In the genomic region with DNA sequence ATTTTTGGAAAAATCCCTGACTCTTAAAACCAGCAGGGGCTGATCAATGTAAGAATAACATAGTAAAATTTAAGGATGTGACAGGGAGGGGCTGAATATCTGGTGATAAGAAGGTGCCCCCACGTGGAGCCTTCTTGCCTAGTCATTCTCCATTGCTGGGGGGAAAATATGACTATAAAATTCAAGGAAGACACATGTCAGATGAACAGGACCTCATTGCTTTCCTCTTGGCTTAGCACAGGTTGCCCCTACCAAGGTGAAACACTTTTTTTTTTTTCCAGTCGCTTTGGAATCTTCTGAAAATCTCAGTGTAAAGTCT, we compare ENCODE assay signal across 13 cellular contexts.
DNase-seq lines count a peak whose midpoint lies in the region; ATAC-seq and TF ChIP-seq lines count a peak whose summit lies in the region.
"Had no signal": no experiment of that assay in that cellular context is flagged by ENCODE, and none has a peak within 500 bp of the region (broad histone marks: within the 10 kb centered on the region; RNA-seq: fewer than 3 reads in every experiment).

No MANE protein-coding gene starts in this region.

- intact Hi-C loops in HCT116 (cut with micrococcal nuclease): no loop called here

- no peaks in the 10 kb centered on the region for H4K20me1 ChIP-seq in BLaER1 treated with 17β-estradiol and CSF1 and Interleukin-3, amounts not matched to agents 10 nM and 100 nM
- H4K20me1 ChIP-seq in HCT116 (ENCODE audit: insufficient read depth): no peaks in the 10 kb centered on the region

- TF ChIP-seq CTCF in HCT116 (IDR thresholded peaks at IDR 0.05 in 2 of 3, conservative IDR thresholded peaks at IDR 0.05 in 1 of 3; ENCODE audit: borderline replicate concordance in 1 of 3, insufficient read depth in 1 of 3, low read depth in 2 of 3, low read length in 2 of 3): 0 out of 6 replicates have a peak, but pooled peaks of 1 of the 3 experiments have one; percentile 7
- peak; percentile 56 for TF ChIP-seq CTCF in foreskin keratinocyte (conservative IDR thresholded peaks at IDR 0.05)
- no peak for TF ChIP-seq CTCF in right atrium auricular region (IDR thresholded peaks at IDR 0.05)
- TF ChIP-seq CTCF in GM13977 (IDR thresholded peaks at IDR 0.05; ENCODE audit: extremely low read depth, insufficient read depth, missing control alignments): no peak

- peak overlapping the region in 2 of 11 experiments; percentile 12 to 36; a peak in 2 of 22 replicates for H3K9ac ChIP-seq in BLaER1 treated with 17β-estradiol and CSF1 and Interleukin-3, amounts not matched to agents 10 nM and 100 nM
- H3K9ac ChIP-seq in HCT116 (ENCODE audit: low read length): no peak overlapping the region

- H3K4me2 ChIP-seq in BLaER1 treated with 17β-estradiol and CSF1 and Interleukin-3, amounts not matched to agents 10 nM and 100 nM: peak overlapping the region in 6 of 11 experiments; percentile 6 to 72 (median 58); a peak in 10 of 22 replicates
- no peak overlapping the region for H3K4me2 ChIP-seq in HCT116 (ENCODE audit: low read length)

- H3K27ac ChIP-seq in BLaER1 treated with 17β-estradiol and CSF1 and Interleukin-3, amounts not matched to agents 10 nM and 100 nM: peak overlapping the region in 5 of 11 experiments; percentile 26 to 77 (median 64); a peak in 9 of 22 replicates
- H3K27ac ChIP-seq in HCT116 (ENCODE audit: low read depth, low read length): no peak overlapping the region
- no peak overlapping the region for H3K27ac ChIP-seq in foreskin keratinocyte
- no peak overlapping the region for H3K27ac ChIP-seq in right atrium auricular region
- H3K27ac ChIP-seq: lower lobe of right lung had no signal

- H3K36me3 ChIP-seq in BLaER1 treated with 17β-estradiol and CSF1 and Interleukin-3, amounts not matched to agents 10 nM and 100 nM: no peaks in the 10 kb centered on the region
- H3K36me3 ChIP-seq in HCT116 (ENCODE audit: control insufficient read depth in 1 of 2, insufficient read depth in 2 of 2, low read length in 2 of 2) (no peaks in the 10 kb centered on the region), right atrium auricular region (no peaks in the 10 kb centered on the region)
- H3K36me3 ChIP-seq: lower lobe of right lung had no signal

- H3K4me1 ChIP-seq in BLaER1 treated with 17β-estradiol and CSF1 and Interleukin-3, amounts not matched to agents 10 nM and 100 nM: peaks cover 3 to 41% (median 16%) of the 10 kb centered on the region in 10 experiments; a peak in 19 of 20 replicates
- H3K4me1 ChIP-seq in HCT116 (ENCODE audit: control insufficient read depth in 1 of 2, insufficient read depth in 2 of 2, low read length in 2 of 2) (peaks cover 0 to 5% of the 10 kb centered on the region in 2 experiments; a peak in 1 of 4 replicates), foreskin keratinocyte (no peaks in the 10 kb centered on the region), right atrium auricular region (no peaks in the 10 kb centered on the region)

- H2AFZ ChIP-seq in HCT116 (ENCODE audit: low read depth, low read length, poor library complexity, severe bottlenecking): peak overlapping the region; percentile 91

- DNase-seq in HCT116 (ENCODE audit: low read depth, low spot score) (no peak), SK-MEL-5 (ENCODE audit: low read depth, low spot score) (peak; percentile 22), foreskin keratinocyte (no peak), NCI-H1048 (lab: John Stamatoyannopoulos, UW) (no peak), right atrium auricular region (ENCODE audit: low spot score) (no peak), GM13977 (ENCODE audit: low spot score) (no peak), COLO829 (ENCODE audit: low spot score) (no peak)
- DNase-seq: lower lobe of right lung; naive B cell; NCI-H2227 treated with DMSO at 0.1 percent for 48 hours; NK-92 treated with Interleukin-12 subunit alpha and Interleukin-12 subunit beta, amount 100 ng/mL, for 24 hours had no signal

- H3K9me3 ChIP-seq in BLaER1 treated with 17β-estradiol and CSF1 and Interleukin-3, amounts not matched to agents 10 nM and 100 nM (replicated peaks in 1 of 11): no peaks in the 10 kb centered on the region; a peak in 1 of 22 replicates
- H3K9me3 ChIP-seq in HCT116 (ENCODE audit: control insufficient read depth in 1 of 2, insufficient read depth in 1 of 2, low read depth in 1 of 2, low read length in 2 of 2) (no peaks in the 10 kb centered on the region), right atrium auricular region (no peaks in the 10 kb centered on the region)
- H3K9me3 ChIP-seq: lower lobe of right lung had no signal

- POLR2A ChIA-PET in HCT116 (lab: Charles Lee): no interaction called here

- RAD21 ChIA-PET in HCT116 (lab: Charles Lee; ENCODE audit: low non-redundant PET in 1 of 2, low total read pairs in 2 of 2, uncharacterized antibody in 2 of 2, unreplicated experiment in 2 of 2): interaction anchor here in 1 of 2 experiments (0.7 to 1.5 kb wide), 2 partner anchors 210 to 212 kb away, joined by 3 read pairs; no protein-coding TSS in a partner anchor

- ATAC-seq in HCT116: peak; percentile 46
- peak; percentile 31 for ATAC-seq in foreskin keratinocyte
- ATAC-seq: lower lobe of right lung, Right ventricle myocardium inferior had no signal

- no TSS peak for BruUV-seq in HCT116 (replicated peaks; lab: Mats Ljungman, UMichigan)

- CTCF ChIA-PET in HCT116 (lab: Charles Lee): no interaction called here

- no peak overlapping the region for H3K4me3 ChIP-seq in BLaER1 treated with 17β-estradiol and CSF1 and Interleukin-3, amounts not matched to agents 10 nM and 100 nM
- no peak overlapping the region for H3K4me3 ChIP-seq in HCT116 (replicated peaks in 1 of 2; ENCODE audit: low read depth in 1 of 2, low read length in 2 of 2)
- no peak overlapping the region for H3K4me3 ChIP-seq in right atrium auricular region
- H3K4me3 ChIP-seq: lower lobe of right lung had no signal

- in situ Hi-C loops in SK-MEL-5 (cut with HindIII; ENCODE audit: low pct_unique_long_range_greater_than_20kb, low sequenced_read_pairs) (no loop called here), GM13977 (cut with MboI; ENCODE audit: low pct_unique_long_range_greater_than_20kb, low sequenced_read_pairs, unreplicated experiment) (no loop called here)

- H3K79me2 ChIP-seq in HCT116 (ENCODE audit: insufficient read depth, low read length): no peaks in the 10 kb centered on the region

- no peak for TF ChIP-seq POLR2A in HCT116 (IDR thresholded peaks at IDR 0.05; ENCODE audit: borderline replicate concordance, extremely low read depth, insufficient read depth, insufficient read length)

- TF ChIP-seq RAD21 in HCT116 (IDR thresholded peaks at IDR 0.05; ENCODE audit: low read depth): peak; percentile 35

- no peaks in the 10 kb centered on the region for H3K27me3 ChIP-seq in BLaER1 treated with 17β-estradiol and CSF1 and Interleukin-3, amounts not matched to agents 10 nM and 100 nM
- H3K27me3 ChIP-seq in HCT116 (ENCODE audit: insufficient read depth, low read length): no peaks in the 10 kb centered on the region
- no peaks in the 10 kb centered on the region for H3K27me3 ChIP-seq in foreskin keratinocyte
- no peaks in the 10 kb centered on the region for H3K27me3 ChIP-seq in right atrium auricular region

- no peaks in the 10 kb centered on the region for H3K9me2 ChIP-seq in HCT116 (ENCODE audit: insufficient read depth)

TF ChIP-seq in HCT116, 20 proteins besides CTCF, POLR2A, EP300 and RAD21:
- TF ChIP-seq CBX3 (IDR thresholded peaks at IDR 0.05; ENCODE audit: low read depth) (no peak), SRF (IDR thresholded peaks at IDR 0.05; ENCODE audit: low read depth) (no peak), SP1 (IDR thresholded peaks at IDR 0.05; ENCODE audit: low read depth) (no peak), ELF1 (IDR thresholded peaks at IDR 0.05; ENCODE audit: borderline replicate concordance, low read depth) (no peak), YY1 (IDR thresholded peaks at IDR 0.05; ENCODE audit: extremely low read depth, insufficient replicate concordance, low read depth, low read length) (no peak)
- TF ChIP-seq, protein P1, sequence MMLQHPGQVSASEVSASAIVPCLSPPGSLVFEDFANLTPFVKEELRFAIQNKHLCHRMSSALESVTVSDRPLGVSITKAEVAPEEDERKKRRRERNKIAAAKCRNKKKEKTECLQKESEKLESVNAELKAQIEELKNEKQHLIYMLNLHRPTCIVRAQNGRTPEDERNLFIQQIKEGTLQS (IDR thresholded peaks at IDR 0.05): no peak
- TF ChIP-seq, protein P2, sequence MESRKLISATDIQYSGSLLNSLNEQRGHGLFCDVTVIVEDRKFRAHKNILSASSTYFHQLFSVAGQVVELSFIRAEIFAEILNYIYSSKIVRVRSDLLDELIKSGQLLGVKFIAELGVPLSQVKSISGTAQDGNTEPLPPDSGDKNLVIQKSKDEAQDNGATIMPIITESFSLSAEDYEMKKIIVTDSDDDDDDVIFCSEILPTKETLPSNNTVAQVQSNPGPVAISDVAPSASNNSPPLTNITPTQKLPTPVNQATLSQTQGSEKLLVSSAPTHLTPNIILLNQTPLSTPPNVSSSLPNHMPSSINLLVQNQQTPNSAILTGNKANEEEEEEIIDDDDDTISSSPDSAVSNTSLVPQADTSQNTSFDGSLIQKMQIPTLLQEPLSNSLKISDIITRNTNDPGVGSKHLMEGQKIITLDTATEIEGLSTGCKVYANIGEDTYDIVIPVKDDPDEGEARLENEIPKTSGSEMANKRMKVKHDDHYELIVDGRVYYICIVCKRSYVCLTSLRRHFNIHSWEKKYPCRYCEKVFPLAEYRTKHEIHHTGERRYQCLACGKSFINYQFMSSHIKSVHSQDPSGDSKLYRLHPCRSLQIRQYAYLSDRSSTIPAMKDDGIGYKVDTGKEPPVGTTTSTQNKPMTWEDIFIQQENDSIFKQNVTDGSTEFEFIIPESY (IDR thresholded peaks at IDR 0.05; ENCODE audit: extremely low read depth, insufficient replicate concordance, low read length): no peak
